1 cellular context compared by ENCODE assay signal in genomic region chr16:20866792-20867191, GRCh38.
TF ChIP-seq lines count a peak whose summit lies in the region.

No MANE protein-coding gene starts in this region.

TF ChIP-seq in GM12878, 131 proteins besides CTCF, POLR2A, EP300 and RAD21:
- no peak for TF ChIP-seq SMAD1 (IDR thresholded peaks at IDR 0.05; ENCODE audit: low read depth, partially characterized antibody)
- no peak for TF ChIP-seq ZNF207 (IDR thresholded peaks at IDR 0.05; ENCODE audit: borderline replicate concordance)
- TF ChIP-seq SP1 (IDR thresholded peaks at IDR 0.05; ENCODE audit: low read depth, low read length) = no peak
- no peak for TF ChIP-seq E4F1 (IDR thresholded peaks at IDR 0.05; ENCODE audit: borderline replicate concordance, partially characterized antibody)
- no peak for TF ChIP-seq SUZ12 (IDR thresholded peaks at IDR 0.05; ENCODE audit: unreplicated experiment)
TF ChIP-seq in GM12878: peak in this region for 0.
